Comparison of ENCODE assay signal across 8 cellular contexts in the genomic region with DNA sequence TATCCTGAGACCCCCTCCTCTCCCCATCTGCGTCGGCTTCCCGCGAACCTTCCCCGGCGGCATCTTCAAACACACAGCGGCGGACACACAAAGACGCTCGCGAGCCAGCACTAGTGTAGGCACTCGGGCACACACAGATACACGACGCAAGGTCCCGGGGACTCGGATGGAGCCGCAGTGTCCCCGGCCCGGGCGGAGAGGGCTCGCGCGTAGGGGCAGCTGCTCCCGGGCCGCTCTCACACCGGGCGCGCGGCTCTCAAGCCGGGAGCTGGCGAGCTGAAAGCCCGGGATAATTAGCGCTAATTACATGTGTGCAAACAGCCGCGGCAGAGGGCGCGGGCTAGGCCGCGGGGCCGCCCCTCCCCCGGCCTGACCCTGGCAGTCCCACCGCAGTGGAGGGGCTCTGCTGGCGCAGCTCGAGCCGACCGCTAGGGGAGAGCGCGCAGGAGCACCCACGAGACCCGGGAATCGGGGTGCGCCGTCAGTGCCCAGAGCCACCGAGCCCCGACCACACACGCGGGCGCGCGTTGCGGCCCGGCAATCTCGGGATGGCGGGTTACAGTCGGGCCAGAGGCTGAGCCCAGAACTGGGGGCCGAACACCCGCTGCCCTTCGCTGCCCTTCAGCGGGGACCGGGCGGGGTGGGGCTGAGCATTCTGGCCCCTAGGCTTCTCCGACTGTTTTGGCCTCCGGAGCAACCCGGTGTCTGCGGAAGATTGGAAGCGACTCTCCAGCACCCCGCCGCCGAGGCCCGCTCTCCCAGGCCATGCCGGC.
DNase-seq lines count a peak whose midpoint lies in the region; ATAC-seq and TF ChIP-seq lines count a peak whose summit lies in the region.

No MANE protein-coding gene starts in this region.

- peak in 1 of 7 experiments; percentile 12 for DNase-seq in CD8-positive, alpha-beta T cell
- peak; percentile 35 for DNase-seq in HK-2 (ENCODE audit: unreplicated experiment)
- DNase-seq in activated B cell treated with CpG ODN at 0.5 μM for 24 hours, result no peak
- peak; percentile 79 for DNase-seq in glutamatergic neuron
- no peak for DNase-seq in RKO (ENCODE audit: low spot score)
- no peak for DNase-seq in H4 (ENCODE audit: low spot score)

- H3K36me3 ChIP-seq in CD8-positive, alpha-beta T cell (ENCODE audit: insufficient read depth, low read length), result no peaks in the 10 kb centered on the region
- no peaks in the 10 kb centered on the region for H3K36me3 ChIP-seq in rectal smooth muscle tissue (ENCODE audit: control insufficient read depth, insufficient read depth, low read length)

- H3K36me3 Mint-ChIP-seq in CD8-positive, alpha-beta T cell, result no peaks in the 10 kb centered on the region
- no peaks in the 10 kb centered on the region for H3K36me3 Mint-ChIP-seq in activated B cell treated with CpG ODN at 0.5 μM for 24 hours (ENCODE audit: low read depth)
- no peaks in the 10 kb centered on the region for H3K36me3 Mint-ChIP-seq in glutamatergic neuron (ENCODE audit: unreplicated experiment)

- peaks cover 37% of the 10 kb centered on the region for H3K27me3 ChIP-seq in CD8-positive, alpha-beta T cell (ENCODE audit: insufficient read depth, low read length)
- peaks cover 26% of the 10 kb centered on the region for H3K27me3 ChIP-seq in rectal smooth muscle tissue (ENCODE audit: control insufficient read depth, insufficient read depth, low read length)

- peaks cover 65% of the 10 kb centered on the region for H3K27me3 Mint-ChIP-seq in CD8-positive, alpha-beta T cell (ENCODE audit: low read depth)
- H3K27me3 Mint-ChIP-seq in activated B cell treated with CpG ODN at 0.5 μM for 24 hours (peaks cover 64% of the 10 kb centered on the region), glutamatergic neuron (ENCODE audit: unreplicated experiment) (peaks cover 15% of the 10 kb centered on the region)

- CTCF ChIA-PET in CD8-positive, alpha-beta T cell (lab: Charles Lee), result interaction anchor here (0.6 to 4.1 kb wide), 18 partner anchors 8 to 534 kb away, joined by 3 to 50 read pairs (median 4); a partner anchor contains a TSS
- CTCF ChIA-PET in activated B cell treated with CpG ODN at 0.5 μM for 24 hours (lab: Charles Lee), result interaction anchor here (0.7 to 3.3 kb wide), 11 partner anchors 9 to 531 kb away, joined by 3 to 16 read pairs (median 3); a partner anchor contains a TSS

- peaks cover 21% of the 10 kb centered on the region for H3K4me1 ChIP-seq in CD8-positive, alpha-beta T cell (ENCODE audit: insufficient read depth, low read length)
- peaks cover 5% of the 10 kb centered on the region for H3K4me1 ChIP-seq in rectal smooth muscle tissue (ENCODE audit: control insufficient read depth, insufficient read depth, low read length)

- POLR2A ChIA-PET in CD8-positive, alpha-beta T cell (lab: Charles Lee), result no interaction called here
- POLR2A ChIA-PET in activated B cell treated with CpG ODN at 0.5 μM for 24 hours (lab: Charles Lee), result no interaction called here

- H3K27ac ChIP-seq in CD8-positive, alpha-beta T cell (ENCODE audit: low read depth, low read length), result no peak overlapping the region
- no peak overlapping the region for H3K27ac ChIP-seq in rectal smooth muscle tissue (ENCODE audit: low read depth, low read length)

- no peak for ATAC-seq in CD8-positive, alpha-beta T cell
- ATAC-seq in activated B cell treated with CpG ODN at 0.5 μM for 24 hours (ENCODE audit: low read depth) (no peak), HG03108 (IDR thresholded peaks at IDR 0.05; ENCODE audit: unreplicated experiment) (no peak)

- peak overlapping the region; percentile 42 for H3K4me3 Mint-ChIP-seq in CD8-positive, alpha-beta T cell
- H3K4me3 Mint-ChIP-seq in activated B cell treated with CpG ODN at 0.5 μM for 24 hours, result peak overlapping the region; percentile 32
- H3K4me3 Mint-ChIP-seq in glutamatergic neuron (ENCODE audit: unreplicated experiment), result peak overlapping the region; percentile 76

- intact Hi-C loops in CD8-positive, alpha-beta T cell (cut with DNase I, micrococcal nuclease), result loop anchor here (1.0 to 5.0 kb wide), 7 partner anchors 272 to 532 kb away; a partner anchor contains a TSS
- intact Hi-C loops in activated B cell treated with CpG ODN at 0.5 μM for 24 hours (cut with micrococcal nuclease), result loop anchor here (1.0 to 2.0 kb wide), 4 partner anchors 273 to 530 kb away; no protein-coding TSS in a partner anchor

- no peaks in the 10 kb centered on the region for H3K9me3 Mint-ChIP-seq in CD8-positive, alpha-beta T cell
- H3K9me3 Mint-ChIP-seq in activated B cell treated with CpG ODN at 0.5 μM for 24 hours, result no peaks in the 10 kb centered on the region
- H3K9me3 Mint-ChIP-seq in glutamatergic neuron (ENCODE audit: unreplicated experiment), result peaks cover 9% of the 10 kb centered on the region

- H3K4me3 ChIP-seq in CD8-positive, alpha-beta T cell (ENCODE audit: low read depth, low read length), result peak overlapping the region; percentile 33
- H3K4me3 ChIP-seq in rectal smooth muscle tissue (ENCODE audit: low read length), result peak overlapping the region; percentile 63

- H3K27ac Mint-ChIP-seq in CD8-positive, alpha-beta T cell, result no peak overlapping the region
- H3K27ac Mint-ChIP-seq in activated B cell treated with CpG ODN at 0.5 μM for 24 hours (no peak overlapping the region), glutamatergic neuron (ENCODE audit: unreplicated experiment) (no peak overlapping the region)

- peaks cover 11% of the 10 kb centered on the region for H3K4me1 Mint-ChIP-seq in CD8-positive, alpha-beta T cell (ENCODE audit: low read depth)
- H3K4me1 Mint-ChIP-seq in activated B cell treated with CpG ODN at 0.5 μM for 24 hours, result peaks cover 15% of the 10 kb centered on the region
- peaks cover 18% of the 10 kb centered on the region for H3K4me1 Mint-ChIP-seq in glutamatergic neuron (ENCODE audit: low read depth, unreplicated experiment)

- TF ChIP-seq CTCF in CD8-positive, alpha-beta T cell (IDR thresholded peaks at IDR 0.05), result no peak
- no peak for TF ChIP-seq CTCF in activated B cell treated with CpG ODN at 0.5 μM for 24 hours (IDR thresholded peaks at IDR 0.05)
- TF ChIP-seq CTCF in glutamatergic neuron (IDR thresholded peaks at IDR 0.05; ENCODE audit: partially characterized antibody, unreplicated experiment), result peak; percentile 80

- H3K9ac ChIP-seq in rectal smooth muscle tissue (ENCODE audit: low read length), result peak overlapping the region; percentile 16

- H3K9me3 ChIP-seq in CD8-positive, alpha-beta T cell (ENCODE audit: low read length), result no peaks in the 10 kb centered on the region

Comparison
In these comparisons a context has a peak if more than half of its experiments do, and no peak if none do; other contexts are left out.
1. DNase-seq: peak in HK-2 (single experiment) and glutamatergic neuron (single experiment); none in activated B cell treated with CpG ODN at 0.5 μM for 24 hours (single experiment), RKO (single experiment) and H4 (single experiment).
2. Peak in every context shown above with its lines, with median percentiles within 50 percentile points of each other: H3K4me3 Mint-ChIP-seq.